In the genomic region with DNA sequence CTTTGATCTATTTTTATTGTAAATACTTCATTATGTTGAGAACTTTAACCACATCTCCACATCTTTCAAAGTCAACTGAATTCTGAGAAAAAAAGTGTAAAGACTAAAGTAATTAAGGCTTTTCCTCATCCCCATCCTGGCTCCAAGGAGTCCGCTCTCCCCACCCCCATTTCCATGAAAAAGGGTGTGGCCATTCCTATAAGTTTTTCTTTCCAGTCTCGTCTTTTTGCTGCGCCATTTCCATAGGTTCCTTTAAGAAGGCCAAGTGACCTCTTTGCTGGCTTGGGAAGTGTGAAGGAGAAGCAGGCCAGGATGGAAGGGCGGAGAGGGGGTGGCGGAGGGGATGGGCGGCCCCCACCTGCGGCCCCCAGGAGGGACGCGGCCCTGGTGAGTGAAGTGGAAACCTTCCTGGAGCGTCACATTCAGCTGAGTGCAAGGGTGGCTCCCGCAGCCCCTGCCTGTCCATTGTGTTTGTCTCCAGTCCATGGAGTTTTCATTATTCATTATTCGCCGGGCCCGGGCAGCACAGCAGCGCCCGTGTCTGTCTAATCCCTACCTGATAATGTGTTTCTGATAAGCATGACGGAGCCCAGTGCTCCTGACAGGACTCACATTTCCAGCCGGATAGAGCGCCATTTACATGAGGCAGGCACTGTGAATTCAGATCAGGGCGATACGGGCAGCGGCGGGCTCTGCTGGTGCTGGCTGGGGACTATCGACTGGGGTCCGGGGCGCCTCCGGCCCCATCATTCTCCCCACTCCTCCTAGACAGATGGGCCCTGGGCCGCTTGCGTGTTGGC, we compare ENCODE assay signal across 27 cellular contexts.
DNase-seq lines count a peak whose midpoint lies in the region; ATAC-seq, FAIRE-seq and TF ChIP-seq lines count a peak whose summit lies in the region.
"Had no signal": no experiment of that assay in that cellular context is flagged by ENCODE, and none has a peak within 500 bp of the region (broad histone marks: within the 10 kb centered on the region; RNA-seq: fewer than 3 reads in every experiment).

No MANE protein-coding gene starts in this region.

- H3K4me1 ChIP-seq in HUES6 (ENCODE audit: control insufficient read depth, insufficient read depth, low read length) (peaks cover 30% of the 10 kb centered on the region), hepatocyte (ENCODE audit: insufficient read depth) (no peaks in the 10 kb centered on the region), pancreas (no peaks in the 10 kb centered on the region)
- H3K4me1 ChIP-seq: right lobe of liver, SJCRH30 had no signal

- H3K79me2 ChIP-seq in hepatocyte, result no peaks in the 10 kb centered on the region

- WGBS in hepatocyte (ENCODE audit: low lambda C conversion rate, missing lambda C conversion rate), result 23% methylated on average over 24 of the region's 29 CpGs
- WGBS in pancreas, 2 donors, result 48 to 51% methylated on average over 29 of the region's 29 CpGs

- peak overlapping the region; percentile 29 for H2AFZ ChIP-seq in hepatocyte

- peak overlapping the region; percentile 34 for H3K4me3 Mint-ChIP-seq in mesothelial cell of epicardium
- H3K4me3 Mint-ChIP-seq: activated T-cell treated with anti-CD3 and anti-CD28 coated beads, Interleukin-2, amount 50 U/mL, for 4 hours; brain; CD14-positive monocyte; HFFc6; memory B cell; naive B cell had no signal

- no peak for TF ChIP-seq CTCF in hepatocyte (IDR thresholded peaks at IDR 0.05; ENCODE audit: poor library complexity)
- no peak for TF ChIP-seq CTCF in mesothelial cell of epicardium (IDR thresholded peaks at IDR 0.05; ENCODE audit: unreplicated experiment)
- TF ChIP-seq CTCF in pancreas (IDR thresholded peaks at IDR 0.05), result no peak

- no peaks in the 10 kb centered on the region for H3K36me3 Mint-ChIP-seq in mesothelial cell of epicardium
- H3K36me3 Mint-ChIP-seq: brain, CD14-positive monocyte, memory B cell, naive B cell had no signal

- peak overlapping the region; percentile 45; the same call in 1 of the 2 replicates for H3K27ac ChIP-seq in HUES6 (ENCODE audit: low read depth, low read length)
- no peak overlapping the region for H3K27ac ChIP-seq in hepatocyte
- H3K27ac ChIP-seq in pancreas, result no peak overlapping the region
- H3K27ac ChIP-seq: right lobe of liver, SJCRH30 had no signal

- no peak for TF ChIP-seq POLR2A in H54 (IDR thresholded peaks at IDR 0.05; ENCODE audit: low read depth, low read length)

- peak overlapping the region; percentile 3 for H3K9ac ChIP-seq in HUES6 (ENCODE audit: low read length)

- peak; percentile 39 for DNase-seq in ELF-1 (ENCODE audit: low read depth, low spot score)
- DNase-seq in hepatocyte (ENCODE audit: low spot score), result peak; percentile 30
- DNase-seq in mesothelial cell of epicardium (ENCODE audit: low spot score in 2 of 2, unreplicated experiment in 2 of 2), result no peak
- DNase-seq in pancreas, result no peak
- no peak for DNase-seq in H54 (ENCODE audit: insufficient read length, low spot score)
- DNase-seq: activated CD8-positive, alpha-beta memory T cell treated with anti-CD3 and anti-CD28 coated beads for 24 hours; activated T-cell treated with anti-CD3 and anti-CD28 coated beads, Interleukin-2, amount 50 U/mL, for 4 hours; Calu3; effector CD4-positive, alpha-beta T cell; foreskin melanocyte; HFFc6; hippocampal formation; KBM-7; MG63; naive B cell; NCI-H1436 treated with DMSO at 0.1 percent for 48 hours; NCI-H2171 treated with DMSO at 0.1 percent for 48 hours; right lobe of liver; SJCRH30; stimulated activated naive CD4-positive, alpha-beta T cell treated with Interleukin-2 at 50 U/mL for 16 hours had no signal

- H3K27ac Mint-ChIP-seq in mesothelial cell of epicardium, result no peak overlapping the region
- H3K27ac Mint-ChIP-seq: CD14-positive monocyte, HFFc6, memory B cell, naive B cell had no signal

- ATAC-seq in pancreas (no peak), GM21390 (IDR thresholded peaks at IDR 0.05; ENCODE audit: unreplicated experiment) (no peak), esophagus mucosa (no peak)
- ATAC-seq: activated T-cell treated with anti-CD3 and anti-CD28 coated beads, Interleukin-2, amount 50 U/mL, for 4 hours had no signal

- H3K9me2 ChIP-seq in hepatocyte (replicated peaks; ENCODE audit: insufficient read depth), result no peaks in the 10 kb centered on the region

- intact Hi-C loops in pancreas (cut with DNase I), result no loop called here

- FAIRE-seq in pancreas (lab: Jason Lieb, UNC), result no peak
- FAIRE-seq in H54 (lab: Jason Lieb, UNC), result no peak
- FAIRE-seq: RCC 7860 had no signal

- H3K9me3 Mint-ChIP-seq in mesothelial cell of epicardium, result no peaks in the 10 kb centered on the region
- H3K9me3 Mint-ChIP-seq: activated T-cell treated with anti-CD3 and anti-CD28 coated beads, Interleukin-2, amount 50 U/mL, for 4 hours; HFFc6 had no signal

- peaks cover 12% of the 10 kb centered on the region for H3K4me1 Mint-ChIP-seq in mesothelial cell of epicardium
- H3K4me1 Mint-ChIP-seq: CD14-positive monocyte, memory B cell, naive B cell had no signal

- peak overlapping the region; percentile 53 for H3K4me3 ChIP-seq in HUES6 (ENCODE audit: low read depth, low read length)
- no peak overlapping the region for H3K4me3 ChIP-seq in hepatocyte
- H3K4me3 ChIP-seq in pancreas, result no peak overlapping the region
- H3K4me3 ChIP-seq: MG63, right lobe of liver, SJCRH30 had no signal

- H3K9me3 ChIP-seq in HUES6 (ENCODE audit: control insufficient read depth, insufficient read depth, low read depth, low read length), result no peaks in the 10 kb centered on the region
- no peaks in the 10 kb centered on the region for H3K9me3 ChIP-seq in hepatocyte (ENCODE audit: low read depth)
- H3K9me3 ChIP-seq in pancreas, result no peaks in the 10 kb centered on the region
- H3K9me3 ChIP-seq: MG63, right lobe of liver, SJCRH30 had no signal

- H4K20me1 ChIP-seq in hepatocyte (ENCODE audit: insufficient read depth, poor library complexity, severe bottlenecking), result no peaks in the 10 kb centered on the region

- H3K4me2 ChIP-seq in hepatocyte, result peak overlapping the region; percentile 73

- H3K27me3 ChIP-seq in HUES6 (ENCODE audit: control insufficient read depth, insufficient read depth, low read length) (no peaks in the 10 kb centered on the region), hepatocyte (peaks cover 7% of the 10 kb centered on the region), pancreas (no peaks in the 10 kb centered on the region)
- H3K27me3 ChIP-seq: MG63, right lobe of liver, SJCRH30 had no signal

- H3K27me3 Mint-ChIP-seq in mesothelial cell of epicardium (ENCODE audit: low read depth), result peaks cover 10% of the 10 kb centered on the region
- H3K27me3 Mint-ChIP-seq: memory B cell, naive B cell had no signal

- H3K36me3 ChIP-seq in HUES6 (ENCODE audit: control insufficient read depth, insufficient read depth, low read length) (no peaks in the 10 kb centered on the region), hepatocyte (replicated peaks; ENCODE audit: insufficient read depth, low read depth) (no peaks in the 10 kb centered on the region), pancreas (no peaks in the 10 kb centered on the region)
- H3K36me3 ChIP-seq: MG63, right lobe of liver, SJCRH30 had no signal

Comparison
In these comparisons a context has a peak if more than half of its experiments do, and no peak if none do; other contexts are left out.
1. DNase-seq: peak in ELF-1 (single experiment) and hepatocyte (single experiment); none in mesothelial cell of epicardium (0 of 2), pancreas (0 of 6) and H54 (single experiment).